16 cellular contexts compared by ENCODE assay signal in the genomic region with DNA sequence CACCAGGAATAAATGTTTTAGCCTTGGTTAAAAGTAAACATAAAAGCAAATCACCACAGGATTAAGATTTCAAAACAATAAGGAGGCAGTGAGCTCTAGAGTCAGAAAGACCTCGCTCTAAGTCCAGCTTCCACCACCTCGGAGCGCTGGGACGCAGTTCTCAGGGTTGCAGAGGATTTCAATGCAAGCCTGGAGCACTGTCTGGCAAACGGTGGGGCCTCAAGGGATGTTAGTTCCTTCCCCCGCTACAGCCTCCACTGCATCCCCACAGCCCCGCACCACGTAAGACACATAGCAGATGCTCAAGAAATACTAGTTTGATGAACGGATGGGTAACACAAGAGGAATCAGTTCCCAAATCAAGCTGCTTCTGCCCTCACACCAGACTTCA. TPM values are rescaled to one million over a fixed set of nuclear protein-coding genes. Genes with fewer than 3 reads are reported as not detected.
DNase-seq lines count a peak whose midpoint lies in the region; ATAC-seq and TF ChIP-seq lines count a peak whose summit lies in the region.
"Had no signal": no experiment of that assay in that cellular context is flagged by ENCODE, and none has a peak within 500 bp of the region (broad histone marks: within the 10 kb centered on the region; RNA-seq: fewer than 3 reads in every experiment).

No MANE protein-coding gene starts in this region.

- H3K36me3 ChIP-seq in esophagus squamous epithelium (no peaks in the 10 kb centered on the region), lower lobe of right lung (no peaks in the 10 kb centered on the region), thoracic aorta (no peaks in the 10 kb centered on the region), PC-9 (ENCODE audit: low read depth) (no peaks in the 10 kb centered on the region)
- H3K36me3 ChIP-seq: BLaER1 treated with 17β-estradiol and CSF1 and Interleukin-3, amounts not matched to agents 10 nM and 100 nM had no signal

- WGBS in esophagus squamous epithelium, 2 donors = 57 to 60% methylated on average over 9 of the region's 9 CpGs

- H3K9me3 ChIP-seq in esophagus squamous epithelium = no peaks in the 10 kb centered on the region
- no peaks in the 10 kb centered on the region for H3K9me3 ChIP-seq in lower lobe of right lung
- H3K9me3 ChIP-seq in thoracic aorta = no peaks in the 10 kb centered on the region
- H3K9me3 ChIP-seq in PC-9 (ENCODE audit: insufficient read depth, low read depth) = no peaks in the 10 kb centered on the region
- H3K9me3 ChIP-seq: BLaER1 treated with 17β-estradiol and CSF1 and Interleukin-3, amounts not matched to agents 10 nM and 100 nM had no signal

- intact Hi-C loops in esophagus squamous epithelium (cut with DNase I) = no loop called here
- intact Hi-C loops in lower lobe of right lung (cut with DNase I) = no loop called here
- intact Hi-C loops in PC-9 (cut with micrococcal nuclease; ENCODE audit: unreplicated experiment) = no loop called here

- H3K27me3 ChIP-seq in esophagus squamous epithelium = no peaks in the 10 kb centered on the region
- no peaks in the 10 kb centered on the region for H3K27me3 ChIP-seq in lower lobe of right lung (ENCODE audit: low read depth)
- no peaks in the 10 kb centered on the region for H3K27me3 ChIP-seq in thoracic aorta (replicated peaks; ENCODE audit: insufficient read depth)
- no peaks in the 10 kb centered on the region for H3K27me3 ChIP-seq in PC-9 (ENCODE audit: insufficient read depth, low read depth)
- H3K27me3 ChIP-seq: BLaER1 treated with 17β-estradiol and CSF1 and Interleukin-3, amounts not matched to agents 10 nM and 100 nM had no signal

- no peaks in the 10 kb centered on the region for H3K79me2 ChIP-seq in PC-9 (ENCODE audit: low read depth)

- no peak for TF ChIP-seq POLR2A in esophagus squamous epithelium (IDR thresholded peaks at IDR 0.05)

- POLR2A ChIA-PET in PC-9 (lab: Charles Lee; ENCODE audit: unreplicated experiment) = no interaction called here

- CTCF ChIA-PET in PC-9 (lab: Charles Lee) = no interaction called here

- peak overlapping the region in 3 of 4 donors; percentile 5 to 49 (median 21) for H3K4me3 ChIP-seq in esophagus squamous epithelium
- H3K4me3 ChIP-seq in lower lobe of right lung = peak overlapping the region; percentile 31
- H3K4me3 ChIP-seq in thoracic aorta = peak overlapping the region; percentile 56
- H3K4me3 ChIP-seq in PC-9 = no peak overlapping the region
- H3K4me3 ChIP-seq: BLaER1 treated with 17β-estradiol and CSF1 and Interleukin-3, amounts not matched to agents 10 nM and 100 nM; lung had no signal

- peak; percentile 23 for DNase-seq in HCEC 1CT
- DNase-seq in esophagus squamous epithelium (lab: John Stamatoyannopoulos, UW) = no peak
- no peak for DNase-seq in lower lobe of right lung
- no peak for DNase-seq in thoracic aorta (ENCODE audit: low spot score)
- no peak for DNase-seq in NCI-H774 (lab: John Stamatoyannopoulos, UW)
- DNase-seq in T-helper 2 cell = no peak
- DNase-seq in PC-9 = no peak
- DNase-seq: activated CD8-positive, alpha-beta memory T cell treated with anti-CD3 and anti-CD28 coated beads for 24 hours; activated gamma-delta T cell treated with Interleukin-2 at 50 U/mL for 16 hours; DMS79; Kasumi-1; NCI-H1930 had no signal

- H2AFZ ChIP-seq in PC-9 = no peak overlapping the region

- no peaks in the 10 kb centered on the region for H3K9me2 ChIP-seq in PC-9 (ENCODE audit: insufficient read depth)

- H3K4me1 ChIP-seq in esophagus squamous epithelium = peaks cover 10 to 35% (median 20%) of the 10 kb centered on the region in 3 donors
- peaks cover 17% of the 10 kb centered on the region for H3K4me1 ChIP-seq in lower lobe of right lung
- H3K4me1 ChIP-seq in thoracic aorta (ENCODE audit: control insufficient read depth in 1 of 2, low read depth in 2 of 2) = peaks cover 16 to 44% of the 10 kb centered on the region in 2 donors
- peaks cover 29% of the 10 kb centered on the region for H3K4me1 ChIP-seq in PC-9 (replicated peaks; ENCODE audit: insufficient read depth)

- no TSS peak for BruUV-seq in PC-9 (replicated peaks; lab: Mats Ljungman, UMichigan)

- H3K4me2 ChIP-seq in PC-9 = no peak overlapping the region

- ATAC-seq in lower lobe of right lung (peak in 1 of 2 donors; percentile 19), thoracic aorta (ENCODE audit: insufficient number of reproducible peaks, low FRiP score, low read depth) (no peak), GM18873 (IDR thresholded peaks at IDR 0.05; ENCODE audit: low FRiP score, unreplicated experiment) (no peak)

- peaks cover 13% of the 10 kb centered on the region; the same call in 1 of the 2 replicates for H3F3A ChIP-seq in PC-9 (ENCODE audit: insufficient read depth, low read depth)

- peak overlapping the region; percentile 0 to 83 (median 65) for H3K27ac ChIP-seq in esophagus squamous epithelium
- H3K27ac ChIP-seq in lower lobe of right lung = no peak overlapping the region
- peak overlapping the region; percentile 50 to 60 for H3K27ac ChIP-seq in thoracic aorta
- H3K27ac ChIP-seq in PC-9 = no peak overlapping the region
- H3K27ac ChIP-seq: HL-60 had no signal

- TF ChIP-seq CTCF in esophagus squamous epithelium (IDR thresholded peaks at IDR 0.05) = no peak
- TF ChIP-seq CTCF in lower lobe of right lung (IDR thresholded peaks at IDR 0.05) = no peak
- TF ChIP-seq CTCF in thoracic aorta (IDR thresholded peaks at IDR 0.05) = no peak
- TF ChIP-seq CTCF in PC-9 (conservative IDR thresholded peaks at IDR 0.05) = no peak

- H4K20me1 ChIP-seq in PC-9 (ENCODE audit: insufficient read depth) = no peaks in the 10 kb centered on the region
- H4K20me1 ChIP-seq: BLaER1 treated with 17β-estradiol and CSF1 and Interleukin-3, amounts not matched to agents 10 nM and 100 nM had no signal

RNA-seq across cellular contexts. Expression of a gene that starts 39.3 kb away (rescaled TPM):
- total RNA-seq in esophagus squamous epithelium (10 to 100 TPM in 2 of 4 donors, 1 to 10 TPM in 2; 6.8 to 14.2 (median 10.5) TPM), lower lobe of right lung (9.7 TPM), thoracic aorta (10 to 100 TPM in 1 of 2 donors, 1 to 10 TPM in 1; 6.9 to 12.4 TPM), PC-9 (2021) (10.0 and 19.9 TPM in 2 replicates)

Comparison
In these comparisons a context has a peak if more than half of its experiments do, and no peak if none do; other contexts are left out.
1. H3K27ac ChIP-seq: peak in esophagus squamous epithelium (4 of 4) and thoracic aorta (2 of 2); none in lower lobe of right lung (single experiment) and PC-9 (single experiment).